ENCODE assay signal across 8 cellular contexts in genomic region chr11:43278302-43278956, GRCh38. TPM values are rescaled to one million over a fixed set of nuclear protein-coding genes. Genes with fewer than 3 reads are reported as not detected.
DNase-seq lines count a peak whose midpoint lies in the region; ATAC-seq, FAIRE-seq and TF ChIP-seq lines count a peak whose summit lies in the region.

No MANE protein-coding gene starts in this region.

- no peaks in the 10 kb centered on the region for H3K79me2 ChIP-seq in OCI-LY3 (ENCODE audit: low read length)

- H3K27ac ChIP-seq in OCI-LY3 (ENCODE audit: low read length) (no peak overlapping the region), tibial nerve (no peak overlapping the region), gastroesophageal sphincter (no peak overlapping the region)

- ATAC-seq in HG02759 (IDR thresholded peaks at IDR 0.05; ENCODE audit: unreplicated experiment) (peak; percentile 50), gastroesophageal sphincter (no peak)

- H3K36me3 ChIP-seq in OCI-LY3 (replicated peaks; ENCODE audit: low read depth, low read length) (no peaks in the 10 kb centered on the region), tibial nerve (no peaks in the 10 kb centered on the region), gastroesophageal sphincter (no peaks in the 10 kb centered on the region)

- TF ChIP-seq EP300 in tibial nerve (IDR thresholded peaks at IDR 0.05): no peak
- no peak for TF ChIP-seq EP300 in gastroesophageal sphincter (IDR thresholded peaks at IDR 0.05)

- no peaks in the 10 kb centered on the region for H4K20me1 ChIP-seq in OCI-LY3 (ENCODE audit: insufficient read depth, low read length)

- peaks cover 3% of the 10 kb centered on the region; the same call in 1 of the 2 replicates for H3K4me1 ChIP-seq in OCI-LY3 (ENCODE audit: low read length)
- H3K4me1 ChIP-seq in tibial nerve: peaks cover 0 to 6% (median 0%) of the 10 kb centered on the region in 4 donors
- no peaks in the 10 kb centered on the region for H3K4me1 ChIP-seq in gastroesophageal sphincter

- TF ChIP-seq CTCF in D721Med (IDR thresholded peaks at IDR 0.05; ENCODE audit: insufficient read depth, missing control alignments) (peak; percentile 66), OCI-LY3 (IDR thresholded peaks at IDR 0.05; ENCODE audit: low read depth, low read length) (peak; percentile 20; the same call in 1 of the 2 replicates), fibroblast of mammary gland (conservative IDR thresholded peaks at IDR 0.05; ENCODE audit: control insufficient read depth, insufficient read depth, low read depth, low read length) (peak; percentile 31), tibial nerve (IDR thresholded peaks at IDR 0.05) (peak in 3 of 5 experiments; percentile 21 to 29 (median 21)), gastroesophageal sphincter (IDR thresholded peaks at IDR 0.05) (peak in 1 of 4 experiments; percentile 28), lower leg skin (IDR thresholded peaks at IDR 0.05) (no peak)

- H3K9me3 ChIP-seq in OCI-LY3 (ENCODE audit: insufficient read depth, low read length): no peaks in the 10 kb centered on the region
- H3K9me3 ChIP-seq in tibial nerve: peaks cover 0 to 3% (median 0%) of the 10 kb centered on the region in 4 donors
- H3K9me3 ChIP-seq in gastroesophageal sphincter: no peaks in the 10 kb centered on the region

- H3K4me3 ChIP-seq in OCI-LY3 (ENCODE audit: low read length) (no peak overlapping the region), fibroblast of mammary gland (ENCODE audit: control insufficient read depth, low read depth, low read length) (no peak overlapping the region), tibial nerve (no peak overlapping the region), gastroesophageal sphincter (no peak overlapping the region), lower leg skin (ENCODE audit: low read depth, poor library complexity, severe bottlenecking) (no peak overlapping the region)

- intact Hi-C loops in lower leg skin (cut with DNase I; ENCODE audit: low total_unique reads): no loop called here

- no peak for DNase-seq in D721Med (ENCODE audit: insufficient read length, low spot score)
- peak; percentile 18 for DNase-seq in fibroblast of mammary gland (ENCODE audit: low read depth)
- DNase-seq in tibial nerve (ENCODE audit: low spot score in 2 of 2): no peak
- DNase-seq in activated naive CD4-positive, alpha-beta T cell treated with Interleukin-2 at 50 U/mL for 16 hours: no peak
- DNase-seq in lower leg skin (ENCODE audit: low spot score in 2 of 2): no peak

- no peak for FAIRE-seq in D721Med (lab: Jason Lieb, UNC)

- WGBS in tibial nerve, 2 donors: 22 to 25% methylated on average over 9 of the region's 9 CpGs
- 20 to 30% methylated on average over 2 to 5 of the region's 9 CpGs for WGBS in gastroesophageal sphincter (ENCODE audit: low coverage in 1 of 2), 2 donors
- WGBS in lower leg skin, 2 donors: 45% methylated on average over 9 of the region's 9 CpGs

- TF ChIP-seq POLR2A in tibial nerve (IDR thresholded peaks at IDR 0.05) (no peak), gastroesophageal sphincter (IDR thresholded peaks at IDR 0.05) (no peak), lower leg skin (IDR thresholded peaks at IDR 0.05) (no peak)

- H3K9ac ChIP-seq in OCI-LY3 (ENCODE audit: low read length): no peak overlapping the region

- H2AFZ ChIP-seq in OCI-LY3 (ENCODE audit: low read depth, low read length): no peak overlapping the region

- H3K27me3 ChIP-seq in OCI-LY3 (ENCODE audit: low read depth, low read length) (peaks cover 5% of the 10 kb centered on the region; the same call in 1 of the 2 replicates), tibial nerve (peaks cover 0 to 11% of the 10 kb centered on the region in 2 donors), gastroesophageal sphincter (peaks cover 38% of the 10 kb centered on the region)

- H3K4me2 ChIP-seq in OCI-LY3 (ENCODE audit: low read length): no peak overlapping the region

RNA-seq across cellular contexts. Expression of gene API5, which starts 33.4 kb away (rescaled TPM):
- total RNA-seq in tibial nerve (10 to 100 TPM; 57.8 to 75.3 (median 62.1) TPM), gastroesophageal sphincter (100 to 1,000 TPM in 3 of 4 donors, 10 to 100 TPM in 1; 85.6 to 106 (median 105) TPM), lower leg skin (10 to 100 TPM; 55.0 to 73.3 (median 64.7) TPM)

Comparison
In these comparisons a context has a peak if more than half of its experiments do, and no peak if none do; other contexts are left out.
1. CTCF ChIP-seq: peak in D721Med (single experiment), OCI-LY3 (single experiment), fibroblast of mammary gland (single experiment) and tibial nerve (3 of 5); none in lower leg skin (0 of 3).